Comparison of ENCODE assay signal across 9 cellular contexts in the genomic region with DNA sequence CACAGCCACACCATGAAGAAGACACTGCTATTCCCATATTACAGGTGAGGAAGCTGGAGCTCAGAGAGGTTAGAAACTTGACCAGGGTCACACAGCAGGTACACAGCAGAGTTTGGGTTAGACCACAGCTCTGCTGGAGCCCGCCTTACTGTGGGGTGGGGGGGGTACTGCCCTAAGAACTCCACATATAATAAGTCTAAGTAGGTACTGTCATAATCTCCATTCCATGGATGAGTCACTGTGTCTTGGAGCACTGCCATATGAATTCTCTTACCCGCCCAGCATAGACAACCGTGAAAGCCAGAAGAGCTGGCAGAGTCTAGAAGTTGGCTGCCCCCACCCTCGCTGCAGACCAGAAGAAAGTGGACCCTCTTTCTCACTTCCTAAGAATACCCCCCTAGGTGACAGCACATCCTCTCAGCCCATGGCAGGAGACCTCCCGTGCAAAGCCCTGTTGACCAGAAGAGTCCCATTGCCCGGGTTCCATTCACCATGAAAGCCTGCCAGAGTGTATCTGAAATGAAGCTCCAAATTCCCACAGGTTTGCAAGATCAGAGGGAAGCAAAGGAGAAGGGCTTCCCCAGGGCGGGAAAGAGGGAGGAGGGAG. TPM values are rescaled to one million over a fixed set of nuclear protein-coding genes. Genes with fewer than 3 reads are reported as not detected.
DNase-seq lines count a peak whose midpoint lies in the region; ATAC-seq and TF ChIP-seq lines count a peak whose summit lies in the region.
"Had no signal": no experiment of that assay in that cellular context is flagged by ENCODE, and none has a peak within 500 bp of the region (broad histone marks: within the 10 kb centered on the region; RNA-seq: fewer than 3 reads in every experiment).

No MANE protein-coding gene starts in this region.

- H3K27ac Mint-ChIP-seq in activated B cell treated with CpG ODN at 0.5 μM for 24 hours = peak overlapping the region; percentile 35
- H3K27ac Mint-ChIP-seq in activated T-helper 2 cell treated with anti-CD3 and anti-CD28 coated beads, Interferon-gamma antibody, Interleukin-2, Interleukin-4, amounts not matched to agents 10 μg/mL and 5 μg/mL and 100 μg/mL, durations not matched to agents 14 hours and 24 hours and 36 hours = no peak overlapping the region

- CTCF ChIA-PET in activated B cell treated with CpG ODN at 0.5 μM for 24 hours (lab: Charles Lee) = interaction anchor here (1.1 kb wide), 1 partner anchor 27 kb away, joined by 5 read pairs; no protein-coding TSS in a partner anchor

- H3K4me1 Mint-ChIP-seq in activated B cell treated with CpG ODN at 0.5 μM for 24 hours = peaks cover 64% of the 10 kb centered on the region
- no peaks in the 10 kb centered on the region for H3K4me1 Mint-ChIP-seq in activated T-helper 2 cell treated with anti-CD3 and anti-CD28 coated beads, Interferon-gamma antibody, Interleukin-2, Interleukin-4, amounts not matched to agents 10 μg/mL and 5 μg/mL and 100 μg/mL, durations not matched to agents 14 hours and 24 hours and 36 hours (ENCODE audit: low read depth)

- POLR2A ChIA-PET in activated B cell treated with CpG ODN at 0.5 μM for 24 hours (lab: Charles Lee) = interaction anchor here (0.7 kb wide), 1 partner anchor 47 kb away, joined by 6 read pairs; no protein-coding TSS in a partner anchor

- H3K27me3 Mint-ChIP-seq in activated B cell treated with CpG ODN at 0.5 μM for 24 hours = no peaks in the 10 kb centered on the region
- H3K27me3 Mint-ChIP-seq in activated T-helper 2 cell treated with anti-CD3 and anti-CD28 coated beads, Interferon-gamma antibody, Interleukin-2, Interleukin-4, amounts not matched to agents 10 μg/mL and 5 μg/mL and 100 μg/mL, durations not matched to agents 14 hours and 24 hours and 36 hours (ENCODE audit: low read depth) = peaks cover 8% of the 10 kb centered on the region

- H3K9me3 Mint-ChIP-seq in activated B cell treated with CpG ODN at 0.5 μM for 24 hours = peaks cover under 1% of the 10 kb centered on the region
- no peaks in the 10 kb centered on the region for H3K9me3 Mint-ChIP-seq in activated T-helper 2 cell treated with anti-CD3 and anti-CD28 coated beads, Interferon-gamma antibody, Interleukin-2, Interleukin-4, amounts not matched to agents 10 μg/mL and 5 μg/mL and 100 μg/mL, durations not matched to agents 14 hours and 24 hours and 36 hours

- DNase-seq in A172 (ENCODE audit: low spot score) (peak; percentile 80), HK-2 (ENCODE audit: unreplicated experiment) (peak; percentile 7), activated B cell treated with CpG ODN at 0.5 μM for 24 hours (no peak), inferior parietal cortex (ENCODE audit: extremely low spot score) (peak; percentile 50), DMS153 (lab: John Stamatoyannopoulos, UW) (no peak), C1 segment of cervical spinal cord (lab: John Stamatoyannopoulos, UW) (no peak)
- no peak for DNase-seq in activated T-helper 2 cell treated with anti-CD3 and anti-CD28 coated beads, Interferon-gamma antibody, Interleukin-2, Interleukin-4, amounts not matched to agents 10 μg/mL and 5 μg/mL and 100 μg/mL, durations not matched to agents 14 hours and 24 hours and 36 hours (ENCODE audit: low spot score)
- DNase-seq: activated gamma-delta T cell treated with Interleukin-2 at 50 U/mL for 16 hours had no signal

- H3K36me3 Mint-ChIP-seq in activated B cell treated with CpG ODN at 0.5 μM for 24 hours (ENCODE audit: low read depth) = no peaks in the 10 kb centered on the region
- no peaks in the 10 kb centered on the region for H3K36me3 Mint-ChIP-seq in activated T-helper 2 cell treated with anti-CD3 and anti-CD28 coated beads, Interferon-gamma antibody, Interleukin-2, Interleukin-4, amounts not matched to agents 10 μg/mL and 5 μg/mL and 100 μg/mL, durations not matched to agents 14 hours and 24 hours and 36 hours (ENCODE audit: low read depth)

- TF ChIP-seq CTCF in activated B cell treated with CpG ODN at 0.5 μM for 24 hours (IDR thresholded peaks at IDR 0.05) = no peak

- no peak for ATAC-seq in activated B cell treated with CpG ODN at 0.5 μM for 24 hours (ENCODE audit: low read depth)
- no peak for ATAC-seq in HG03039 (IDR thresholded peaks at IDR 0.05; ENCODE audit: unreplicated experiment)

- H3K4me3 Mint-ChIP-seq in activated B cell treated with CpG ODN at 0.5 μM for 24 hours = no peak overlapping the region
- H3K4me3 Mint-ChIP-seq in activated T-helper 2 cell treated with anti-CD3 and anti-CD28 coated beads, Interferon-gamma antibody, Interleukin-2, Interleukin-4, amounts not matched to agents 10 μg/mL and 5 μg/mL and 100 μg/mL, durations not matched to agents 14 hours and 24 hours and 36 hours (ENCODE audit: low read depth) = no peak overlapping the region

- intact Hi-C loops in activated B cell treated with CpG ODN at 0.5 μM for 24 hours (cut with micrococcal nuclease) = no loop called here
- intact Hi-C loops in activated T-helper 2 cell treated with anti-CD3 and anti-CD28 coated beads, Interferon-gamma antibody, Interleukin-2, Interleukin-4, amounts not matched to agents 10 μg/mL and 5 μg/mL and 100 μg/mL, durations not matched to agents 14 hours and 24 hours and 36 hours (cut with micrococcal nuclease) = no loop called here

RNA-seq across cellular contexts. Expression of gene PLA2G2D, which starts 5.2 kb away (rescaled TPM):
- total RNA-seq in A172 (2014; rRNA removed; shearing (Covaris generic)) = not detected in 2 replicates
- total RNA-seq in activated B cell treated with CpG ODN at 0.5 μM for 24 hours = 0.16 and 0.29 TPM in 2 replicates
- 0.09 TPM in 1 of 2 replicates, not detected in the other for total RNA-seq in activated T-helper 2 cell treated with anti-CD3 and anti-CD28 coated beads, Interferon-gamma antibody, Interleukin-2, Interleukin-4, amounts not matched to agents 10 μg/mL and 5 μg/mL and 100 μg/mL, durations not matched to agents 14 hours and 24 hours and 36 hours

RNA-seq across cellular contexts. Expression of gene PLA2G2F, which starts 14.6 kb away (rescaled TPM):
- total RNA-seq in A172 (2014; rRNA removed; shearing (Covaris generic)) = not detected in 2 replicates
- not detected in 2 replicates for total RNA-seq in activated B cell treated with CpG ODN at 0.5 μM for 24 hours
- total RNA-seq in activated T-helper 2 cell treated with anti-CD3 and anti-CD28 coated beads, Interferon-gamma antibody, Interleukin-2, Interleukin-4, amounts not matched to agents 10 μg/mL and 5 μg/mL and 100 μg/mL, durations not matched to agents 14 hours and 24 hours and 36 hours = not detected in 2 replicates

RNA-seq across cellular contexts. Expression of gene PLA2G5, which starts 54.6 kb away (rescaled TPM):
- total RNA-seq in A172 (2014; rRNA removed; shearing (Covaris generic)) = not detected in 2 replicates
- total RNA-seq in activated B cell treated with CpG ODN at 0.5 μM for 24 hours = not detected in 2 replicates
- total RNA-seq in activated T-helper 2 cell treated with anti-CD3 and anti-CD28 coated beads, Interferon-gamma antibody, Interleukin-2, Interleukin-4, amounts not matched to agents 10 μg/mL and 5 μg/mL and 100 μg/mL, durations not matched to agents 14 hours and 24 hours and 36 hours = not detected in 2 replicates

Comparison
In these comparisons a context has a peak if more than half of its experiments do, and no peak if none do; other contexts are left out.
1. DNase-seq: peak in A172 (single experiment), HK-2 (single experiment) and inferior parietal cortex (single experiment); none in activated B cell treated with CpG ODN at 0.5 μM for 24 hours (single experiment), DMS153 (single experiment), C1 segment of cervical spinal cord (0 of 14) and activated T-helper 2 cell treated with anti-CD3 and anti-CD28 coated beads, Interferon-gamma antibody, Interleukin-2, Interleukin-4, amounts not matched to agents 10 μg/mL and 5 μg/mL and 100 μg/mL, durations not matched to agents 14 hours and 24 hours and 36 hours (single experiment).